39 cellular contexts compared by ENCODE assay signal in the genomic region with DNA sequence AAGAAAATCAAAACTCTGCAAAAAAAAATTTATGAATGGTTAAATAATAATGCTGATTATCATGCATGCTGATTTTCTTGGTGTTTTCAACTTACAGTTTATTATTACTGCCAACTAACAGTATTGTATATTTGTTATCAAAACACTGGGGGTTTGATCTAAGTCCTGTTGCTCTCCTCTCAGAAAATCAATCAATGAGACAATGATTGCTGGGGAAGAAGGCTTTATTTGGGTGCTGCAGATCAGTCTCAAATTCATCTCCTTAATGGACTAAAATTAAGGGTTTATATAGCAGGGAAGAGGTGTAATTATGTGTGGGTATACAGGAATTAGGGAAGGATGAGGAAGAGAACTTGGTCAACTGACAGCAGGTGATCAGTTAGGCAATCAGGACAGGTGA.
"Had no signal": no experiment of that assay in that cellular context is flagged by ENCODE, and none has a peak within 500 bp of the region (broad histone marks: within the 10 kb centered on the region; RNA-seq: fewer than 3 reads in every experiment).

No MANE protein-coding gene starts in this region.

- H3K4me3 ChIP-seq: adrenal gland, ascending aorta, body of pancreas, breast epithelium, cardiac muscle cell had no signal

- H3K9me3 Mint-ChIP-seq: brain had no signal

- H3K27ac ChIP-seq: adrenal gland, ascending aorta, body of pancreas, brain microvascular endothelial cell, breast epithelium, cardiac muscle cell had no signal

- H3K27me3 Mint-ChIP-seq: activated naive CD4-positive, alpha-beta T cell treated with anti-CD3 and anti-CD28 coated beads, Interleukin-2, amount 10 ng/mL, durations not matched to agents 7 days and 5 days; activated naive CD4-positive, alpha-beta T cell treated with anti-CD3 and anti-CD28 coated beads, Interleukin-2, amount 50 U/mL, for 24 hours; activated naive CD8-positive, alpha-beta T cell; activated naive CD8-positive, alpha-beta T cell treated with anti-CD3 and anti-CD28 coated beads for 36 hours; activated naive CD8-positive, alpha-beta T cell treated with anti-CD3 and anti-CD28 coated beads, Interleukin-2, amount 10 ng/mL, durations not matched to agents 7 days and 5 days; activated naive CD8-positive, alpha-beta T cell treated with anti-CD3 and anti-CD28 coated beads, Interleukin-2, amount 50 U/mL, for 24 hours; activated T-cell treated with anti-CD3 and anti-CD28 coated beads, Interleukin-2, amount 50 U/mL, for 24 hours; activated T-helper 17 cell treated with anti-CD3 and anti-CD28 coated beads, Interleukin-2, amount 50 U/mL, for 72 hours; brain; central memory CD8-positive, alpha-beta T cell had no signal

- H3K36me3 Mint-ChIP-seq: activated naive CD4-positive, alpha-beta T cell treated with anti-CD3 and anti-CD28 coated beads, Interleukin-2, amount 10 ng/mL, durations not matched to agents 7 days and 5 days; activated naive CD4-positive, alpha-beta T cell treated with anti-CD3 and anti-CD28 coated beads, Interleukin-2, amount 50 U/mL, for 24 hours; activated naive CD8-positive, alpha-beta T cell; activated naive CD8-positive, alpha-beta T cell treated with anti-CD3 and anti-CD28 coated beads for 36 hours; activated naive CD8-positive, alpha-beta T cell treated with anti-CD3 and anti-CD28 coated beads, Interleukin-2, amount 10 ng/mL, durations not matched to agents 7 days and 5 days; brain had no signal

- H3K36me3 ChIP-seq: adrenal gland, ascending aorta, brain microvascular endothelial cell, breast epithelium, cardiac muscle cell had no signal

- FAIRE-seq: astrocyte, bronchial epithelial cell had no signal

- H3K27me3 ChIP-seq: adrenal gland, ascending aorta, body of pancreas, brain microvascular endothelial cell, breast epithelium, cardiac muscle cell had no signal

- H3K4me1 ChIP-seq: adrenal gland, ascending aorta, body of pancreas, breast epithelium had no signal

- DNase-seq: activated effector memory CD4-positive, alpha-beta T cell treated with anti-CD3 and anti-CD28 coated beads, Interleukin-2, amount 50 U/mL, for 16 hours; activated effector memory CD4-positive, alpha-beta T cell treated with Interleukin-2 at 50 U/mL for 16 hours; activated gamma-delta T cell; activated gamma-delta T cell treated with Interleukin-2 at 50 U/mL for 16 hours; activated naive CD4-positive, alpha-beta T cell; activated naive CD4-positive, alpha-beta T cell treated with anti-CD3 and anti-CD28 coated beads for 36 hours; activated naive CD4-positive, alpha-beta T cell treated with anti-CD3 and anti-CD28 coated beads, Interleukin-2, amount 10 ng/mL, durations not matched to agents 7 days and 5 days; activated naive CD4-positive, alpha-beta T cell treated with anti-CD3 and anti-CD28 coated beads, Interleukin-2, amount 50 U/mL, for 16 hours; activated naive CD4-positive, alpha-beta T cell treated with Interleukin-2 at 50 U/mL for 16 hours; activated naive CD8-positive, alpha-beta T cell treated with anti-CD3 and anti-CD28 coated beads for 36 hours; activated naive CD8-positive, alpha-beta T cell treated with anti-CD3 and anti-CD28 coated beads, Interleukin-2, amount 10 ng/mL, durations not matched to agents 7 days and 5 days; activated naive CD8-positive, alpha-beta T cell treated with anti-CD3 and anti-CD28 coated beads, Interleukin-2, amount 50 U/mL, for 24 hours; activated T-cell treated with anti-CD3 and anti-CD28 coated beads, Interleukin-2, amount 50 U/mL, for 1 hour; activated T-cell treated with anti-CD3 and anti-CD28 coated beads, Interleukin-2, amount 50 U/mL, for 24 hours; activated T-cell treated with anti-CD3 and anti-CD28 coated beads, Interleukin-2, amount 50 U/mL, for 4 hours; activated T-cell treated with anti-CD3 and anti-CD28 coated beads, Interleukin-2, amount 50 U/mL, for 48 hours; activated T-cell treated with anti-CD3 and anti-CD28 coated beads, Interleukin-2, amount 50 U/mL, for 72 hours; adrenal gland; amniotic stem cell; amygdala; anterior cingulate cortex; aorta; body of pancreas; brain microvascular endothelial cell; caudate nucleus; central memory CD4-positive, alpha-beta T cell; cerebellar nuclear complex had no signal

- H3K4me3 Mint-ChIP-seq: activated naive CD4-positive, alpha-beta T cell treated with anti-CD3 and anti-CD28 coated beads for 36 hours; activated naive CD4-positive, alpha-beta T cell treated with anti-CD3 and anti-CD28 coated beads, Interleukin-2, amount 10 ng/mL, durations not matched to agents 7 days and 5 days; activated naive CD4-positive, alpha-beta T cell treated with anti-CD3 and anti-CD28 coated beads, Interleukin-2, amount 50 U/mL, for 24 hours; activated naive CD8-positive, alpha-beta T cell; activated naive CD8-positive, alpha-beta T cell treated with anti-CD3 and anti-CD28 coated beads for 36 hours; activated naive CD8-positive, alpha-beta T cell treated with anti-CD3 and anti-CD28 coated beads, Interleukin-2, amount 10 ng/mL, durations not matched to agents 7 days and 5 days; activated naive CD8-positive, alpha-beta T cell treated with anti-CD3 and anti-CD28 coated beads, Interleukin-2, amount 50 U/mL, for 24 hours; activated T-cell treated with anti-CD3 and anti-CD28 coated beads, Interleukin-2, amount 50 U/mL, for 24 hours; activated T-cell treated with anti-CD3 and anti-CD28 coated beads, Interleukin-2, amount 50 U/mL, for 4 hours; activated T-cell treated with anti-CD3 and anti-CD28 coated beads, Interleukin-2, amount 50 U/mL, for 72 hours; activated T-helper 1 cell treated with anti-CD3 and anti-CD28 coated beads, Interleukin-12 subunit alpha, Interleukin-12 subunit beta, Interleukin-2, Interleukin-4 antibody, amounts not matched to agents 30 ng/mL and 10 ng/mL and 1 ng/mL, durations not matched to agents 14 hours and 24 hours and 36 hours; activated T-helper 17 cell treated with anti-CD3 and anti-CD28 coated beads, Interleukin-2, amount 50 U/mL, for 72 hours; brain; central memory CD8-positive, alpha-beta T cell had no signal

- H3K4me1 Mint-ChIP-seq: activated naive CD4-positive, alpha-beta T cell treated with anti-CD3 and anti-CD28 coated beads, Interleukin-2, amount 10 ng/mL, durations not matched to agents 7 days and 5 days; activated naive CD4-positive, alpha-beta T cell treated with anti-CD3 and anti-CD28 coated beads, Interleukin-2, amount 50 U/mL, for 24 hours; activated naive CD8-positive, alpha-beta T cell treated with anti-CD3 and anti-CD28 coated beads for 36 hours; activated naive CD8-positive, alpha-beta T cell treated with anti-CD3 and anti-CD28 coated beads, Interleukin-2, amount 10 ng/mL, durations not matched to agents 7 days and 5 days; activated naive CD8-positive, alpha-beta T cell treated with anti-CD3 and anti-CD28 coated beads, Interleukin-2, amount 50 U/mL, for 24 hours; activated T-helper 17 cell treated with anti-CD3 and anti-CD28 coated beads, Interleukin-2, amount 50 U/mL, for 72 hours; brain; central memory CD8-positive, alpha-beta T cell had no signal

- H3K9me3 ChIP-seq: adrenal gland, ascending aorta, body of pancreas, breast epithelium had no signal

- ATAC-seq: activated naive CD8-positive, alpha-beta T cell treated with anti-CD3 and anti-CD28 coated beads, Interleukin-2, amount 50 U/mL, for 24 hours; activated T-cell treated with anti-CD3 and anti-CD28 coated beads, Interleukin-2, amount 50 U/mL, for 4 hours; activated T-cell treated with anti-CD3 and anti-CD28 coated beads, Interleukin-2, amount 50 U/mL, for 72 hours; activated T-helper 17 cell treated with anti-CD3 and anti-CD28 coated beads, Interleukin-2, amount 50 U/mL, for 72 hours; body of pancreas had no signal

- H3K27ac Mint-ChIP-seq: activated naive CD4-positive, alpha-beta T cell treated with anti-CD3 and anti-CD28 coated beads for 36 hours; activated naive CD4-positive, alpha-beta T cell treated with anti-CD3 and anti-CD28 coated beads, Interleukin-2, amount 10 ng/mL, durations not matched to agents 7 days and 5 days; activated naive CD4-positive, alpha-beta T cell treated with anti-CD3 and anti-CD28 coated beads, Interleukin-2, amount 50 U/mL, for 24 hours; activated naive CD8-positive, alpha-beta T cell; activated naive CD8-positive, alpha-beta T cell treated with anti-CD3 and anti-CD28 coated beads for 36 hours; activated naive CD8-positive, alpha-beta T cell treated with anti-CD3 and anti-CD28 coated beads, Interleukin-2, amount 10 ng/mL, durations not matched to agents 7 days and 5 days; activated naive CD8-positive, alpha-beta T cell treated with anti-CD3 and anti-CD28 coated beads, Interleukin-2, amount 50 U/mL, for 24 hours; activated T-cell treated with anti-CD3 and anti-CD28 coated beads, Interleukin-2, amount 50 U/mL, for 24 hours; activated T-cell treated with anti-CD3 and anti-CD28 coated beads, Interleukin-2, amount 50 U/mL, for 72 hours; activated T-helper 1 cell treated with anti-CD3 and anti-CD28 coated beads, Interleukin-12 subunit alpha, Interleukin-12 subunit beta, Interleukin-2, Interleukin-4 antibody, amounts not matched to agents 30 ng/mL and 10 ng/mL and 1 ng/mL, durations not matched to agents 14 hours and 24 hours and 36 hours; activated T-helper 17 cell treated with anti-CD3 and anti-CD28 coated beads, Interleukin-2, amount 50 U/mL, for 72 hours; activated T-helper 2 cell treated with anti-CD3 and anti-CD28 coated beads, Interferon-gamma antibody, Interleukin-2, Interleukin-4, amounts not matched to agents 10 μg/mL and 5 μg/mL and 100 μg/mL, durations not matched to agents 14 hours and 24 hours and 36 hours; brain had no signal
